ENCODE assay signal across 19 cellular contexts in the genomic region with DNA sequence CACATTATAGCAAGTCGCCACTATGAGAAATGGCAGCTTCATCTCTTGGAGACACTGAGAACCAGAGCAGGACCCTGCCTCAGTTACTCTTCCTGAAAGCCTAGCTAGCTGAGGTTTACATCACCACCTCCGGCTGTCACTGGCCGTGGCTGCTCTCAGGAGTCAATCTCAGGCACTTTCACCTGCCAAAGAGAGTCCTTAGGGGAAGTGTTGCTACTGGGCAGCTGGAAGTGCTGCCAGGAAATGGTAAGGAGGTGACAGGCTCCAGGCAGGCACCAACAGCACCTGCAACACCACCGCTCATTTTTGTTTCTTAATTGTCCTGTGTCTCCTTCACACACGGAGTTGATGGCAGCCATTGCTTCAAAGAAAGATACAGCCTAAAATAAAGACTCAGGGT.
A peak's percentile ranks its signal among the peaks of the same experiment; 100 is the strongest.
DNase-seq lines count a peak whose midpoint lies in the region; ATAC-seq and TF ChIP-seq lines count a peak whose summit lies in the region.
"Had no signal": no experiment of that assay in that cellular context is flagged by ENCODE, and none has a peak within 500 bp of the region (broad histone marks: within the 10 kb centered on the region; RNA-seq: fewer than 3 reads in every experiment).

No MANE protein-coding gene starts in this region.

- H3K9ac ChIP-seq in smooth muscle cell (ENCODE audit: low read depth) = no peak overlapping the region
- H3K9ac ChIP-seq: GM23248, SK-N-SH had no signal

- no peaks in the 10 kb centered on the region for H3F3A ChIP-seq in smooth muscle cell (ENCODE audit: low read depth)

- ATAC-seq in left lung = peak; percentile 96
- ATAC-seq: K562 had no signal

- H4K20me1 ChIP-seq in smooth muscle cell (ENCODE audit: low read depth) = no peaks in the 10 kb centered on the region

- H3K79me2 ChIP-seq in smooth muscle cell (ENCODE audit: low read depth) = no peaks in the 10 kb centered on the region

- no peak overlapping the region for H3K4me2 ChIP-seq in smooth muscle cell
- H3K4me2 ChIP-seq: SK-N-SH had no signal

- H3K27me3 ChIP-seq in left lung = no peaks in the 10 kb centered on the region
- H3K27me3 ChIP-seq in smooth muscle cell (ENCODE audit: low read depth) = no peaks in the 10 kb centered on the region
- H3K27me3 ChIP-seq in WERI-Rb-1 (ENCODE audit: insufficient read depth, low read depth, severe bottlenecking) = no peaks in the 10 kb centered on the region

- H3K9me3 ChIP-seq in left lung (peaks cover 0 to 2% of the 10 kb centered on the region in 2 donors), smooth muscle cell (replicated peaks; ENCODE audit: low read depth) (no peaks in the 10 kb centered on the region), WERI-Rb-1 (ENCODE audit: severe bottlenecking) (no peaks in the 10 kb centered on the region)
- H3K9me3 ChIP-seq: SK-N-SH had no signal

- no peak overlapping the region for H2AFZ ChIP-seq in smooth muscle cell (ENCODE audit: low read depth)
- H2AFZ ChIP-seq: GM23248 had no signal

- peak; percentile 33 for DNase-seq in NCI-H2107 treated with DMSO at 0.1 percent for 48 hours (lab: John Stamatoyannopoulos, UW; ENCODE audit: unreplicated experiment)
- DNase-seq in NCI-H2107 (lab: John Stamatoyannopoulos, UW) = no peak
- peak; percentile 77 for DNase-seq in DMS79 treated with DMSO at 0.1 percent for 48 hours (lab: John Stamatoyannopoulos, UW)
- DNase-seq in NCI-H2029 treated with DMSO at 0.1 percent for 48 hours (lab: John Stamatoyannopoulos, UW) = peak; percentile 23
- peak in 1 of 2 donors; percentile 49 for DNase-seq in left lung
- no peak for DNase-seq in smooth muscle cell (lab: John Stamatoyannopoulos, UW; ENCODE audit: unreplicated experiment)
- DNase-seq in WERI-Rb-1 = no peak
- DNase-seq in GM19238 (ENCODE audit: insufficient read length, low spot score) = no peak
- DNase-seq: CD4-positive, alpha-beta memory T cell; GM23248; HCEC 1CT; MV-4-11; NCI-H1930; NCI-H226; NCI-H526 treated with DMSO at 0.1 percent for 48 hours; SHP77; SK-N-SH; T-helper 1 cell had no signal

- H3K4me3 ChIP-seq in left lung = no peak overlapping the region
- no peak overlapping the region for H3K4me3 ChIP-seq in smooth muscle cell
- no peak overlapping the region for H3K4me3 ChIP-seq in WERI-Rb-1 (ENCODE audit: low read depth, low read length)
- H3K4me3 ChIP-seq: GM23248, K562 had no signal

- WGBS in smooth muscle cell (ENCODE audit: low lambda C conversion rate) = 69% methylated on average over 5 of the region's 5 CpGs

- no peak overlapping the region for H3K27ac ChIP-seq in left lung
- no peak overlapping the region for H3K27ac ChIP-seq in smooth muscle cell (ENCODE audit: low read depth)
- H3K27ac ChIP-seq in WERI-Rb-1 = no peak overlapping the region
- H3K27ac ChIP-seq: GM23248 had no signal

- no peak for TF ChIP-seq CTCF in left lung (IDR thresholded peaks at IDR 0.05)
- no peak for TF ChIP-seq CTCF in smooth muscle cell (IDR thresholded peaks at IDR 0.05; ENCODE audit: borderline replicate concordance, insufficient read depth, poor library complexity, severe bottlenecking)
- no peak for TF ChIP-seq CTCF in WERI-Rb-1 (IDR thresholded peaks at IDR 0.05; ENCODE audit: low read depth, low read length)

- no peaks in the 10 kb centered on the region for H3K4me1 ChIP-seq in left lung
- peaks cover 15% of the 10 kb centered on the region for H3K4me1 ChIP-seq in smooth muscle cell (ENCODE audit: low read depth)

- intact Hi-C loops in left lung (cut with DNase I) = no loop called here

- H3K36me3 ChIP-seq in left lung (no peaks in the 10 kb centered on the region), smooth muscle cell (ENCODE audit: low read depth) (no peaks in the 10 kb centered on the region), WERI-Rb-1 (no peaks in the 10 kb centered on the region)

Comparison
In these comparisons a context has a peak if more than half of its experiments do, and no peak if none do; other contexts are left out.
1. DNase-seq: peak in NCI-H2107 treated with DMSO at 0.1 percent for 48 hours (single experiment), DMS79 treated with DMSO at 0.1 percent for 48 hours (single experiment) and NCI-H2029 treated with DMSO at 0.1 percent for 48 hours (single experiment); none in NCI-H2107 (single experiment), smooth muscle cell (single experiment), WERI-Rb-1 (single experiment) and GM19238 (single experiment).